Comparison of ENCODE assay signal across 7 cellular contexts in genomic region chr16:2205967-2206313, GRCh38. TPM values are rescaled to one million over a fixed set of nuclear protein-coding genes. Genes with fewer than 3 reads are reported as not detected.
DNase-seq lines count a peak whose midpoint lies in the region; ATAC-seq and TF ChIP-seq lines count a peak whose summit lies in the region.
"Had no signal": no experiment of that assay in that cellular context is flagged by ENCODE, and none has a peak within 500 bp of the region (broad histone marks: within the 10 kb centered on the region; RNA-seq: fewer than 3 reads in every experiment).

No MANE protein-coding gene starts in this region.

- peak overlapping the region; percentile 99 for H2AFZ ChIP-seq in DND-41 (ENCODE audit: low read depth, low read length)

- TF ChIP-seq CTCF in DND-41 (IDR thresholded peaks at IDR 0.05; ENCODE audit: borderline replicate concordance, extremely low read depth, low read length, poor library complexity, severe bottlenecking) (no peak), GM10248 (IDR thresholded peaks at IDR 0.05; ENCODE audit: control extremely low read depth, extremely low read depth, low read depth, missing control alignments) (no peak)

- H3K79me2 ChIP-seq in DND-41 (ENCODE audit: insufficient read depth, low read length): peaks cover 31% of the 10 kb centered on the region

- no peaks in the 10 kb centered on the region for H3K27me3 ChIP-seq in DND-41 (ENCODE audit: insufficient read depth, low read length, poor library complexity)
- no peaks in the 10 kb centered on the region for H3K27me3 ChIP-seq in effector memory CD4-positive, alpha-beta T cell (replicated peaks; ENCODE audit: control insufficient read depth, insufficient read depth, low read length, poor library complexity, severe bottlenecking)

- peaks cover 33% of the 10 kb centered on the region for H3K4me1 ChIP-seq in DND-41 (ENCODE audit: insufficient read depth, low read length)
- peaks cover 20% of the 10 kb centered on the region for H3K4me1 ChIP-seq in effector memory CD4-positive, alpha-beta T cell (ENCODE audit: control insufficient read depth, insufficient read depth, low read length, poor library complexity, severe bottlenecking)

- peak overlapping the region; percentile 80 to 89 for H3K4me3 ChIP-seq in DND-41 (ENCODE audit: low read depth in 1 of 2, low read length in 2 of 2)
- H3K4me3 ChIP-seq in effector memory CD4-positive, alpha-beta T cell (ENCODE audit: insufficient read depth, low read depth, low read length, poor library complexity, severe bottlenecking): peak overlapping the region; percentile 96

- H4K20me1 ChIP-seq in DND-41 (ENCODE audit: insufficient read depth, low read length): peaks cover 6% of the 10 kb centered on the region; the same call in 1 of the 2 replicates

- POLR2A ChIA-PET in GM10248 (lab: Yijun Ruan, JAX): interaction anchor here (1.1 to 1.7 kb wide), 2 partner anchors 9 to 51 kb away, joined by 3 to 7 read pairs; partner anchors contain the start of gene TRAF7

- H3K9ac ChIP-seq in DND-41 (ENCODE audit: low read depth, low read length): peak overlapping the region; percentile 91

- CTCF ChIA-PET in GM10248 (lab: Yijun Ruan, JAX): interaction anchor here (1.0 to 2.7 kb wide), 3 partner anchors 9 to 46 kb away, joined by 3 to 13 read pairs (median 4); partner anchors contain the start of genes ECI1 and PGP

- peak overlapping the region; percentile 96 for H3K4me2 ChIP-seq in DND-41 (ENCODE audit: insufficient read depth, low read length)

- H3K36me3 ChIP-seq in DND-41 (ENCODE audit: insufficient read depth, low read length): peaks cover 44% of the 10 kb centered on the region
- peaks cover 21% of the 10 kb centered on the region for H3K36me3 ChIP-seq in effector memory CD4-positive, alpha-beta T cell (ENCODE audit: control insufficient read depth, insufficient read depth, low read length)

- intact Hi-C loops in sciatic nerve (cut with DNase I): no loop called here

- no peaks in the 10 kb centered on the region for H3K9me3 ChIP-seq in DND-41 (ENCODE audit: insufficient read depth, low read length, severe bottlenecking)
- no peaks in the 10 kb centered on the region for H3K9me3 ChIP-seq in effector memory CD4-positive, alpha-beta T cell (ENCODE audit: control insufficient read depth, low read length)

- DNase-seq in DND-41 (no peak), sciatic nerve (ENCODE audit: low spot score) (no peak), GM10248 (ENCODE audit: extremely low spot score) (no peak)
- DNase-seq in effector memory CD4-positive, alpha-beta T cell: no peak
- no peak for DNase-seq in stimulated activated CD4-positive, alpha-beta T cell treated with anti-CD3 and anti-CD28 coated beads, Interleukin-15, amount 100 ng/mL, for 24 hours

- ATAC-seq in DND-41 (ENCODE audit: insufficient read depth, low read depth) (peak; percentile 15), HG03175 (IDR thresholded peaks at IDR 0.05; ENCODE audit: unreplicated experiment) (peak; percentile 2), sciatic nerve (peak; percentile 16)

- peak overlapping the region; percentile 99 for H3K27ac ChIP-seq in DND-41 (ENCODE audit: low read length)
- peak overlapping the region; percentile 97 for H3K27ac ChIP-seq in effector memory CD4-positive, alpha-beta T cell (ENCODE audit: insufficient read depth, low read length, poor library complexity, severe bottlenecking)

RNA-seq across cellular contexts. Expression of gene MLST8, which starts 0.7 kb away (rescaled TPM):
- total RNA-seq in sciatic nerve: 21.8 TPM

RNA-seq across cellular contexts. Expression of gene BRICD5, which starts 4.7 kb away (rescaled TPM):
- total RNA-seq in sciatic nerve: 9.9 TPM

RNA-seq across cellular contexts. Expression of gene PGP, which starts 8.7 kb away (rescaled TPM):
- 11.8 TPM for total RNA-seq in sciatic nerve

RNA-seq across cellular contexts. Expression of gene CASKIN1, which starts 9.5 kb away (rescaled TPM):
- 1.6 TPM for total RNA-seq in sciatic nerve
- total RNA-seq: RPMI7951 had no signal

RNA-seq across cellular contexts. Expression of gene E4F1, which starts 17.5 kb away (rescaled TPM):
- total RNA-seq in sciatic nerve: 22.3 TPM
